12 cellular contexts compared by ENCODE assay signal in the genomic region with DNA sequence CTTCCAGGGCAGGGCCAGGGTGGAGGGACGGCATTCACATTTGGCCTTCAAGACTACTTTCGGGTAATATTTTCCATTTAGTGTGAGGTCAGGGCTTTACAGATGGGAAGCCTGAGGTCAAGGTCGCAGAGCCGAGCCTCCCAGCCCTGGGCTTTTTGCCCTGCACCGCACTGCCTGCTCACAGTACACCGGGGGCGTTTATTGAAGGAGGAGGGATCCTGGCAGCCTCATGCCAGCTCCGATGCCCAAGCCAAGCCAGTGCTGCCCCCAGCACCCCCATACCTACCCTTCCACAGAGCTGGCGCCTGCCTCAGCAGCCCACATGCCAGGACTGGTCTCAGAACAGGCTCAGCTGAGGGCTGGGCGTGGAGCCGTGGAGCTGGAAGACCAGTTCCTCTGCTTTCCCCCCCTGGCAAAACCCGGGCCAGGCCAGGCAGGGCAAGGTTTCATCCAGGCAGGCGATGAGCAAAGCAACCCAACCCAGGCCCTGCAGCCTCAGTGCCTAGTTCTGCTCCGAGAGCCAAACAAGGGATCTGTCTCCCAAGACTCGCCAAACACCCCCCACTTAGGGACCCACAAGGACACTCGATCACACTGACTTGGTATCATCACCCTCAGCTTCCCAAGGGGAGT. TPM values are rescaled to one million over a fixed set of nuclear protein-coding genes. Genes with fewer than 3 reads are reported as not detected.
DNase-seq lines count a peak whose midpoint lies in the region; ATAC-seq, FAIRE-seq and TF ChIP-seq lines count a peak whose summit lies in the region.
"Had no signal": no experiment of that assay in that cellular context is flagged by ENCODE, and none has a peak within 500 bp of the region (broad histone marks: within the 10 kb centered on the region; RNA-seq: fewer than 3 reads in every experiment).

No MANE protein-coding gene starts in this region.

- intact Hi-C loops in HepG2 (cut with micrococcal nuclease; ENCODE audit: unreplicated experiment) = loop anchor here (2.0 kb wide), 1 partner anchor 16 kb away; no protein-coding TSS in a partner anchor

- POLR2A ChIA-PET in HepG2 (lab: Yijun Ruan, JAX) = interaction anchor here (1.0 to 3.3 kb wide), 8 partner anchors 8 to 33 kb away, joined by 3 to 59 read pairs (median 6); a partner anchor contains a TSS
- POLR2A ChIA-PET in activated CD8-positive, alpha-beta T cell treated with anti-CD3 and anti-CD28 coated beads, Interleukin-2, amount 10 ng/mL, durations not matched to agents 7 days and 5 days (lab: Charles Lee) = no interaction called here

- H4K20me1 ChIP-seq in Karpas-422 (ENCODE audit: insufficient read depth, low read depth, low read length) = no peaks in the 10 kb centered on the region; the same call in none of the 2 replicates
- H4K20me1 ChIP-seq in astrocyte (ENCODE audit: insufficient read depth, low read length) = peaks cover 23% of the 10 kb centered on the region
- no peaks in the 10 kb centered on the region for H4K20me1 ChIP-seq in HepG2 (ENCODE audit: insufficient read depth, low read length)
- H4K20me1 ChIP-seq in neural progenitor cell (ENCODE audit: low read depth) = peaks cover 100% of the 10 kb centered on the region

- CTCF ChIA-PET in HepG2 (lab: Yijun Ruan, JAX; ENCODE audit: low intra/inter-chr PET ratio, low total read pairs) = no interaction called here
- CTCF ChIA-PET in activated CD8-positive, alpha-beta T cell treated with anti-CD3 and anti-CD28 coated beads, Interleukin-2, amount 10 ng/mL, durations not matched to agents 7 days and 5 days (lab: Charles Lee) = interaction anchor here (0.8 kb wide), 1 partner anchor 13 kb away, joined by 3 read pairs; a partner anchor contains a TSS

- TF ChIP-seq CTCF in astrocyte (IDR thresholded peaks at IDR 0.05; ENCODE audit: insufficient read depth, low read depth, low read length) = no peak
- TF ChIP-seq CTCF in HepG2 (CRISPR knock-in tag; IDR thresholded peaks at IDR 0.05) = no peak
- no peak for TF ChIP-seq CTCF in suprapubic skin (IDR thresholded peaks at IDR 0.05)
- no peak for TF ChIP-seq CTCF in neural progenitor cell (IDR thresholded peaks at IDR 0.05)
- TF ChIP-seq CTCF in GM20000 (IDR thresholded peaks at IDR 0.05; ENCODE audit: extremely low read depth, missing control alignments) = no peak

- H3K4me2 ChIP-seq in Karpas-422 (ENCODE audit: low read depth, low read length, poor library complexity, severe bottlenecking) = no peak overlapping the region
- H3K4me2 ChIP-seq in astrocyte (ENCODE audit: low read length) = peak overlapping the region; percentile 43
- H3K4me2 ChIP-seq in HepG2 (ENCODE audit: low read depth, low read length) = peak overlapping the region; percentile 74
- H3K4me2 ChIP-seq in neural progenitor cell = no peak overlapping the region

- H3K9me3 ChIP-seq in Karpas-422 (ENCODE audit: low read length) (no peaks in the 10 kb centered on the region), astrocyte (ENCODE audit: insufficient read depth, low read depth, low read length) (no peaks in the 10 kb centered on the region), HepG2 (ENCODE audit: low read length) (no peaks in the 10 kb centered on the region), suprapubic skin (no peaks in the 10 kb centered on the region), neural progenitor cell (ENCODE audit: low read depth) (no peaks in the 10 kb centered on the region)

- H3K27ac Mint-ChIP-seq in astrocyte (ENCODE audit: unreplicated experiment) (no peak overlapping the region), neural progenitor cell (no peak overlapping the region)
- H3K27ac Mint-ChIP-seq in activated CD8-positive, alpha-beta T cell treated with anti-CD3 and anti-CD28 coated beads, Interleukin-2, amount 10 ng/mL, durations not matched to agents 7 days and 5 days = no peak overlapping the region
- H3K27ac Mint-ChIP-seq: activated CD4-positive, alpha-beta T cell treated with anti-CD3 and anti-CD28 coated beads for 36 hours had no signal

- in situ Hi-C loops in HepG2 (cut with HindIII; ENCODE audit: extremely low pct_ligation_motif_present, low pct_unique_long_range_greater_than_20kb) = no loop called here

- DNase-seq in Karpas-422 = no peak
- no peak for DNase-seq in astrocyte (ENCODE audit: low read depth)
- no peak for DNase-seq in HepG2 (ENCODE audit: low spot score)
- DNase-seq in suprapubic skin (ENCODE audit: low spot score in 2 of 2) = peak in 1 of 2 donors; percentile 86
- DNase-seq in neural progenitor cell (ENCODE audit: low spot score) = no peak
- DNase-seq in GM20000 (ENCODE audit: low spot score) = no peak
- no peak for DNase-seq in activated CD8-positive, alpha-beta T cell treated with anti-CD3 and anti-CD28 coated beads, Interleukin-2, amount 10 ng/mL, durations not matched to agents 7 days and 5 days
- DNase-seq in activated CD4-positive, alpha-beta T cell treated with anti-CD3 and anti-CD28 coated beads, Interleukin-2, amount 50 U/mL, for 48 hours = no peak
- DNase-seq: activated CD4-positive, alpha-beta T cell treated with anti-CD3 and anti-CD28 coated beads for 36 hours; naive thymus-derived CD8-positive, alpha-beta T cell; SHP77 had no signal

- peaks cover 6% of the 10 kb centered on the region for H3K27me3 Mint-ChIP-seq in astrocyte (ENCODE audit: low read depth, unreplicated experiment)
- H3K27me3 Mint-ChIP-seq in neural progenitor cell (ENCODE audit: insufficient read depth, low read depth) = peaks cover 8% of the 10 kb centered on the region
- H3K27me3 Mint-ChIP-seq in activated CD8-positive, alpha-beta T cell treated with anti-CD3 and anti-CD28 coated beads, Interleukin-2, amount 10 ng/mL, durations not matched to agents 7 days and 5 days (ENCODE audit: low read depth) = no peaks in the 10 kb centered on the region
- H3K27me3 Mint-ChIP-seq: activated CD4-positive, alpha-beta T cell treated with anti-CD3 and anti-CD28 coated beads for 36 hours had no signal

- no peak overlapping the region for H3K4me3 Mint-ChIP-seq in astrocyte (ENCODE audit: unreplicated experiment)
- no peak overlapping the region for H3K4me3 Mint-ChIP-seq in neural progenitor cell
- H3K4me3 Mint-ChIP-seq in activated CD8-positive, alpha-beta T cell treated with anti-CD3 and anti-CD28 coated beads, Interleukin-2, amount 10 ng/mL, durations not matched to agents 7 days and 5 days = no peak overlapping the region
- H3K4me3 Mint-ChIP-seq: activated CD4-positive, alpha-beta T cell treated with anti-CD3 and anti-CD28 coated beads for 36 hours; naive thymus-derived CD8-positive, alpha-beta T cell had no signal

- H3K4me1 ChIP-seq in Karpas-422 (ENCODE audit: low read length) (peaks cover 64% of the 10 kb centered on the region), astrocyte (ENCODE audit: insufficient read depth, low read length) (peaks cover 8% of the 10 kb centered on the region), HepG2 (ENCODE audit: insufficient read depth, low read length) (peaks cover 100% of the 10 kb centered on the region), suprapubic skin (peaks cover 95% of the 10 kb centered on the region), neural progenitor cell (peaks cover 20% of the 10 kb centered on the region)

- H3K9me3 Mint-ChIP-seq in astrocyte (ENCODE audit: unreplicated experiment) (no peaks in the 10 kb centered on the region), neural progenitor cell (no peaks in the 10 kb centered on the region)
- H3K9me3 Mint-ChIP-seq in activated CD8-positive, alpha-beta T cell treated with anti-CD3 and anti-CD28 coated beads, Interleukin-2, amount 10 ng/mL, durations not matched to agents 7 days and 5 days (ENCODE audit: insufficient read depth) = no peaks in the 10 kb centered on the region
- H3K9me3 Mint-ChIP-seq: naive thymus-derived CD8-positive, alpha-beta T cell had no signal

- H3K36me3 Mint-ChIP-seq in astrocyte (ENCODE audit: low read depth, unreplicated experiment) (peaks cover 2% of the 10 kb centered on the region), neural progenitor cell (no peaks in the 10 kb centered on the region)
- no peaks in the 10 kb centered on the region for H3K36me3 Mint-ChIP-seq in activated CD8-positive, alpha-beta T cell treated with anti-CD3 and anti-CD28 coated beads, Interleukin-2, amount 10 ng/mL, durations not matched to agents 7 days and 5 days (ENCODE audit: low read depth)
- H3K36me3 Mint-ChIP-seq: naive thymus-derived CD8-positive, alpha-beta T cell had no signal

- no peak for FAIRE-seq in astrocyte (lab: Jason Lieb, UNC)
- FAIRE-seq in HepG2 (lab: Jason Lieb, UNC) = no peak
- FAIRE-seq: D721Med had no signal

- peak; percentile 3 for ATAC-seq in HepG2
- ATAC-seq in activated CD8-positive, alpha-beta T cell treated with anti-CD3 and anti-CD28 coated beads, Interleukin-2, amount 10 ng/mL, durations not matched to agents 7 days and 5 days = no peak
- ATAC-seq: activated CD4-positive, alpha-beta T cell treated with anti-CD3 and anti-CD28 coated beads for 36 hours; naive thymus-derived CD8-positive, alpha-beta T cell had no signal

- TF ChIP-seq RAD21 in HepG2 (CRISPR knock-in tag; IDR thresholded peaks at IDR 0.05) = no peak

- no peak overlapping the region for H2AFZ ChIP-seq in Karpas-422 (ENCODE audit: low read length)
- peak overlapping the region; percentile 66 for H2AFZ ChIP-seq in astrocyte (ENCODE audit: low read depth, low read length)
- H2AFZ ChIP-seq in HepG2 (ENCODE audit: low read length) = no peak overlapping the region
- no peak overlapping the region for H2AFZ ChIP-seq in neural progenitor cell (replicated peaks)

- TF ChIP-seq POLR2A in HepG2 (IDR thresholded peaks at IDR 0.05; ENCODE audit: insufficient read depth in 1 of 2, low read depth in 2 of 2, low read length in 2 of 2) = no peak
- TF ChIP-seq POLR2A in suprapubic skin (IDR thresholded peaks at IDR 0.05) = no peak

- H3K27ac ChIP-seq in Karpas-422 (ENCODE audit: low read length) = no peak overlapping the region
- no peak overlapping the region for H3K27ac ChIP-seq in astrocyte (ENCODE audit: low read depth, low read length)
- H3K27ac ChIP-seq in HepG2 (ENCODE audit: extremely low read length, insufficient read depth, low read length) = peak overlapping the region; percentile 83
- H3K27ac ChIP-seq in suprapubic skin = peak overlapping the region; percentile 98
- H3K27ac ChIP-seq in neural progenitor cell = no peak overlapping the region

- H3K27me3 ChIP-seq in Karpas-422 (ENCODE audit: low read length) = no peaks in the 10 kb centered on the region
- H3K27me3 ChIP-seq in astrocyte (ENCODE audit: insufficient read depth, low read length) = no peaks in the 10 kb centered on the region
- H3K27me3 ChIP-seq in HepG2 (ENCODE audit: control insufficient read depth in 1 of 2, insufficient read depth in 2 of 2, low read length in 2 of 2) = no peaks in the 10 kb centered on the region
- no peaks in the 10 kb centered on the region for H3K27me3 ChIP-seq in suprapubic skin
- H3K27me3 ChIP-seq in neural progenitor cell = no peaks in the 10 kb centered on the region

- TF ChIP-seq EP300 in HepG2 (IDR thresholded peaks at IDR 0.05; ENCODE audit: low read depth in 2 of 2, low read length in 2 of 2) (no peak; a peak in 1 of 4 replicates), HepG2 (CRISPR knock-in tag; IDR thresholded peaks at IDR 0.05; ENCODE audit: borderline replicate concordance) (no peak), suprapubic skin (IDR thresholded peaks at IDR 0.05) (no peak)

- H3K4me3 ChIP-seq in Karpas-422 (ENCODE audit: low read length) (no peak overlapping the region), astrocyte (ENCODE audit: insufficient read depth, low read depth, low read length) (no peak overlapping the region), HepG2 (replicated peaks in 1 of 3; ENCODE audit: insufficient read depth in 1 of 3, low read depth in 2 of 3, low read length in 3 of 3) (peak overlapping the region in 1 of 3 experiments; percentile 39; a peak in 2 of 6 replicates), suprapubic skin (peak overlapping the region; percentile 30), neural progenitor cell (no peak overlapping the region)

- WGBS in HepG2 (ENCODE audit: low lambda C conversion rate) = 46% methylated on average over 13 of the region's 16 CpGs
- 36% methylated on average over 6 of the region's 16 CpGs for WGBS in suprapubic skin

- H3K9me2 ChIP-seq in Karpas-422 (replicated peaks; ENCODE audit: insufficient read depth, low read length) = no peaks in the 10 kb centered on the region

- no peaks in the 10 kb centered on the region for H3K4me1 Mint-ChIP-seq in astrocyte (ENCODE audit: low read depth, unreplicated experiment)
- peaks cover 30% of the 10 kb centered on the region for H3K4me1 Mint-ChIP-seq in neural progenitor cell
- no peaks in the 10 kb centered on the region for H3K4me1 Mint-ChIP-seq in activated CD8-positive, alpha-beta T cell treated with anti-CD3 and anti-CD28 coated beads, Interleukin-2, amount 10 ng/mL, durations not matched to agents 7 days and 5 days (ENCODE audit: low read depth)
- H3K4me1 Mint-ChIP-seq: activated CD4-positive, alpha-beta T cell treated with anti-CD3 and anti-CD28 coated beads for 36 hours; naive thymus-derived CD8-positive, alpha-beta T cell had no signal

- H3K9ac ChIP-seq in Karpas-422 (ENCODE audit: low read length) (peak overlapping the region; percentile 24; the same call in 1 of the 2 replicates), astrocyte (ENCODE audit: low read length) (peak overlapping the region; percentile 48), HepG2 (ENCODE audit: insufficient read depth, low read depth, low read length) (no peak overlapping the region; the same call in none of the 2 replicates), neural progenitor cell (no peak overlapping the region)

- H3F3A ChIP-seq in neural progenitor cell (ENCODE audit: low read depth) = peaks cover 3% of the 10 kb centered on the region

- BruUV-seq in HepG2 (replicated peaks; lab: Mats Ljungman, UMichigan) = no TSS peak

- H3K79me2 ChIP-seq in Karpas-422 (ENCODE audit: low read length) = peaks cover 32% of the 10 kb centered on the region
- peaks cover 51% of the 10 kb centered on the region for H3K79me2 ChIP-seq in astrocyte (ENCODE audit: insufficient read depth, low read length)
- H3K79me2 ChIP-seq in HepG2 (ENCODE audit: insufficient read depth, low read length) = peaks cover 41% of the 10 kb centered on the region
- H3K79me2 ChIP-seq in neural progenitor cell (ENCODE audit: low read depth) = peaks cover 92% of the 10 kb centered on the region

- H3K36me3 ChIP-seq in Karpas-422 (ENCODE audit: insufficient read depth, low read length) (no peaks in the 10 kb centered on the region), astrocyte (ENCODE audit: insufficient read depth, low read length) (no peaks in the 10 kb centered on the region), HepG2 (replicated peaks in 1 of 2; ENCODE audit: control insufficient read depth in 1 of 2, insufficient read depth in 2 of 2, low read length in 2 of 2) (no peaks in the 10 kb centered on the region; a peak in 1 of 5 replicates), suprapubic skin (no peaks in the 10 kb centered on the region), neural progenitor cell (no peaks in the 10 kb centered on the region)

RNA-seq across cellular contexts. Expression of a gene that starts 11.9 kb away (rescaled TPM):
- total RNA-seq in Karpas-422 (2014; rRNA removed; shearing (Covaris generic); ENCODE audit: low replicate concordance) = 11.5 and 25.1 TPM in 2 replicates
- total RNA-seq in astrocyte (74.3 and 92.7 TPM in 2 replicates), HepG2 (2016; rRNA removed; fragmentation: Illumina TruSeq; extraction: Trizol) (47.5 and 119 TPM in 2 replicates), suprapubic skin (100 to 1,000 TPM; 258 to 892 (median 636) TPM), neural progenitor cell (ENCODE audit: low replicate concordance) (27.5 and 54.0 TPM in 2 replicates)
- total RNA-seq in HepG2 (2016; cell fraction: cytosol; rRNA removed; fragmentation: Illumina TruSeq; extraction: Trizol; ENCODE audit: low read depth) = 9.3 and 11.1 TPM in 2 replicates
- total RNA-seq in HepG2 (2016; cell fraction: insoluble cytoplasmic fraction; rRNA removed; fragmentation: Illumina TruSeq; extraction: Trizol) = 45.4 and 119 TPM in 2 replicates
- 27.4 and 30.5 TPM in 2 replicates for total RNA-seq in HepG2 (2016; cell fraction: membrane; rRNA removed; fragmentation: Illumina TruSeq; extraction: Trizol)
- 90.3 and 111 TPM in 2 replicates for total RNA-seq in HepG2 (2016; cell fraction: nucleus; rRNA removed; fragmentation: Illumina TruSeq; extraction: Trizol)
- polyA plus RNA-seq in HepG2 (2011; rRNA removed) = 108 and 113 TPM in 2 replicates
- polyA plus RNA-seq in HepG2 (2011; cell fraction: cytosol; rRNA removed) = 78.7 and 130 TPM in 2 replicates
- polyA plus RNA-seq in HepG2 (2011; cell fraction: nucleus; rRNA removed) = 66.7 and 76.2 TPM in 2 replicates
- 44.8 and 48.6 TPM in 2 replicates for polyA plus RNA-seq in HepG2 (2012)
- polyA plus RNA-seq in HepG2 (2016; cell fraction: cytosol; fragmentation: Illumina TruSeq; extraction: Trizol; ENCODE audit: low read depth) = 8.7 TPM in 2 replicates
- polyA plus RNA-seq in HepG2 (2016; cell fraction: insoluble cytoplasmic fraction; fragmentation: Illumina TruSeq; extraction: Trizol; ENCODE audit: low read depth) = 49.7 and 54.3 TPM in 2 replicates
- polyA plus RNA-seq in HepG2 (2016; cell fraction: membrane; fragmentation: Illumina TruSeq; extraction: Trizol; ENCODE audit: low read depth) = 17.8 and 18.0 TPM in 2 replicates
- 156 and 173 TPM in 2 replicates for polyA plus RNA-seq in HepG2 (2016; cell fraction: nucleus; fragmentation: Illumina TruSeq; extraction: Trizol; ENCODE audit: insufficient read depth, low read depth)
- 13.0 and 159 TPM in 2 replicates for polyA minus RNA-seq in HepG2 (2011; rRNA and poly(A)+ RNA removed; ENCODE audit: low replicate concordance)
- polyA minus RNA-seq in HepG2 (2011; cell fraction: cytosol; rRNA and poly(A)+ RNA removed) = 69.2 and 73.2 TPM in 2 replicates
- polyA minus RNA-seq in HepG2 (2011; cell fraction: nucleus; rRNA and poly(A)+ RNA removed) = 14.8 and 16.3 TPM in 2 replicates
- total RNA-seq in activated CD8-positive, alpha-beta T cell treated with anti-CD3 and anti-CD28 coated beads, Interleukin-2, amount 10 ng/mL, durations not matched to agents 7 days and 5 days = not detected
- total RNA-seq: naive thymus-derived CD8-positive, alpha-beta T cell had no signal
- polyA plus RNA-seq: naive thymus-derived CD8-positive, alpha-beta T cell had no signal

Comparison
In these comparisons a context has a peak if more than half of its experiments do, and no peak if none do; other contexts are left out.
1. H3K27ac ChIP-seq: peak in HepG2 (single experiment) and suprapubic skin (single experiment); none in Karpas-422 (single experiment), astrocyte (single experiment) and neural progenitor cell (single experiment).
2. H3K4me2 ChIP-seq: peak in astrocyte (single experiment) and HepG2 (single experiment); none in Karpas-422 (single experiment) and neural progenitor cell (single experiment).
3. H3K9ac ChIP-seq: peak in Karpas-422 (single experiment) and astrocyte (single experiment); none in HepG2 (single experiment) and neural progenitor cell (single experiment).
4. RNA of a gene that starts 11.9 kb away (total RNA-seq): 258 to 892 TPM in suprapubic skin, 9.3 to 119 TPM in HepG2, 74.3 to 92.7 TPM in astrocyte, 27.5 to 54.0 TPM in neural progenitor cell and 11.5 to 25.1 TPM in Karpas-422; not detected in activated CD8-positive, alpha-beta T cell treated with anti-CD3 and anti-CD28 coated beads, Interleukin-2, amount 10 ng/mL, durations not matched to agents 7 days and 5 days; every median in the first group is over 4 times any median in the second.